7 cellular contexts compared by ENCODE assay signal in the genomic region with DNA sequence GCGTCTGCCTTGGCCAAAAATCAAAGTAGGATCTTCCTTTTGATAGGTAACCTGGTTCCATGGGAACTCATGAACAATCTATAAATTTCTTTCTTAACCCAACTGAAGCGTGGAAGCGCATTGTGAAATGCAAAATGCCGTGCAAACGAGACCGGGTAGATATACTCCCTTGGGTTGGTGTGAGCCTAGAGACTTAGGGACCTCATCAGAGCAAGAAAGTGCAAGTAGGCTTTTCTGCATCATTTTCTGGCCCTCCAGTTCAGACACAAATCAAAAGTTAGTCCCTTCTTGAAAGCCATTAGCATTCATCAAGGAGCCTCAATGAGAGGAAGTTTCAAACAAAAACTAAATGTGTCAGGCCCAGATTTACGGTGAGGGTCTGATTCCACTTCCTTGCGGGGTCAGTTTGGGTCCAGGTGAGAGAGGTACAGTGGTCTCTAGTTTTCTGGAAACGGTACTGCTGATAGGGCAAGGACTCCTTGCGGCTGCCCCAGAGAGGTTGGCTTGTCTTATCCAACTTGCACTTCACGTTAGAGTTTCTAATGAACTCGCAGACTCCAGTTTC. TPM values are rescaled to one million over a fixed set of nuclear protein-coding genes. Genes with fewer than 3 reads are reported as not detected.
DNase-seq lines count a peak whose midpoint lies in the region; ATAC-seq and TF ChIP-seq lines count a peak whose summit lies in the region.

No MANE protein-coding gene starts in this region.

- intact Hi-C loops in Panc1 (cut with micrococcal nuclease; ENCODE audit: unreplicated experiment) = loop anchor here (2.0 to 10.0 kb wide), 4 partner anchors 25 to 303 kb away; a partner anchor contains a TSS

- in situ Hi-C loops in Panc1 (cut with HindIII; ENCODE audit: low pct_unique_long_range_greater_than_20kb, low sequenced_read_pairs) = no loop called here

- H3K4me1 ChIP-seq in Panc1 (ENCODE audit: control insufficient read depth, insufficient read depth, low read length) = peaks cover 9% of the 10 kb centered on the region

- TF ChIP-seq CTCF in Panc1 (IDR thresholded peaks at IDR 0.05) (no peak), fibroblast of mammary gland (conservative IDR thresholded peaks at IDR 0.05; ENCODE audit: control insufficient read depth, insufficient read depth, low read depth, low read length) (no peak)

- DNase-seq in Panc1 (ENCODE audit: low read depth, low spot score) (no peak), fibroblast of mammary gland (ENCODE audit: low read depth) (peak; percentile 34), renal cortical epithelial cell (ENCODE audit: low read depth) (peak; percentile 16), mesenteric fat pad (ENCODE audit: low spot score) (no peak), NCI-H1048 (lab: John Stamatoyannopoulos, UW) (no peak)

- peak overlapping the region; percentile 98 to 100 for H3K4me3 ChIP-seq in Panc1 (ENCODE audit: low read depth in 2 of 2, low read length in 2 of 2)
- peak overlapping the region; percentile 93 for H3K4me3 ChIP-seq in fibroblast of mammary gland (ENCODE audit: control insufficient read depth, low read depth, low read length)

- peak overlapping the region; percentile 93 for H3K27ac ChIP-seq in Panc1 (ENCODE audit: low read length)

- no peaks in the 10 kb centered on the region for H3K36me3 ChIP-seq in Panc1 (ENCODE audit: control insufficient read depth, insufficient read depth, low read length)

- no peaks in the 10 kb centered on the region for H3K27me3 ChIP-seq in Panc1 (ENCODE audit: control insufficient read depth, insufficient read depth, low read length)

- POLR2A ChIA-PET in Panc1 (lab: Charles Lee) = no interaction called here

- CTCF ChIA-PET in Panc1 (lab: Charles Lee) = no interaction called here

- no TSS peak for BruUV-seq in Panc1 (replicated peaks; lab: Mats Ljungman, UMichigan)

- ATAC-seq in GM18870 (IDR thresholded peaks at IDR 0.05; ENCODE audit: unreplicated experiment) (peak; percentile 7), HG02840 (IDR thresholded peaks at IDR 0.05; ENCODE audit: low FRiP score, unreplicated experiment) (peak; percentile 14), Panc1 (peak; percentile 59)

- no peaks in the 10 kb centered on the region for H3K9me3 ChIP-seq in Panc1 (ENCODE audit: control insufficient read depth, insufficient read depth, low read depth, low read length)

RNA-seq across cellular contexts. Expression of a gene that starts 5.3 kb away (rescaled TPM):
- total RNA-seq in Panc1 (2021; ENCODE audit: unreplicated experiment) = 7.8 TPM
- 3.0 TPM for polyA plus RNA-seq in Panc1 (2012; ENCODE audit: insufficient read length)
- total RNA-seq in renal cortical epithelial cell = 7.6 and 11.3 TPM in 2 replicates
- total RNA-seq in mesenteric fat pad = 3.7 TPM

Comparison
In these comparisons a context has a peak if more than half of its experiments do, and no peak if none do; other contexts are left out.
1. ATAC-seq: peak in every context shown above with its lines; median percentile 59 in Panc1; 14 in HG02840; 7 in GM18870.
2. DNase-seq: peak in fibroblast of mammary gland (single experiment) and renal cortical epithelial cell (single experiment); none in Panc1 (single experiment), mesenteric fat pad (single experiment) and NCI-H1048 (single experiment).